ENCODE assay signal across 8 cellular contexts in the genomic region with DNA sequence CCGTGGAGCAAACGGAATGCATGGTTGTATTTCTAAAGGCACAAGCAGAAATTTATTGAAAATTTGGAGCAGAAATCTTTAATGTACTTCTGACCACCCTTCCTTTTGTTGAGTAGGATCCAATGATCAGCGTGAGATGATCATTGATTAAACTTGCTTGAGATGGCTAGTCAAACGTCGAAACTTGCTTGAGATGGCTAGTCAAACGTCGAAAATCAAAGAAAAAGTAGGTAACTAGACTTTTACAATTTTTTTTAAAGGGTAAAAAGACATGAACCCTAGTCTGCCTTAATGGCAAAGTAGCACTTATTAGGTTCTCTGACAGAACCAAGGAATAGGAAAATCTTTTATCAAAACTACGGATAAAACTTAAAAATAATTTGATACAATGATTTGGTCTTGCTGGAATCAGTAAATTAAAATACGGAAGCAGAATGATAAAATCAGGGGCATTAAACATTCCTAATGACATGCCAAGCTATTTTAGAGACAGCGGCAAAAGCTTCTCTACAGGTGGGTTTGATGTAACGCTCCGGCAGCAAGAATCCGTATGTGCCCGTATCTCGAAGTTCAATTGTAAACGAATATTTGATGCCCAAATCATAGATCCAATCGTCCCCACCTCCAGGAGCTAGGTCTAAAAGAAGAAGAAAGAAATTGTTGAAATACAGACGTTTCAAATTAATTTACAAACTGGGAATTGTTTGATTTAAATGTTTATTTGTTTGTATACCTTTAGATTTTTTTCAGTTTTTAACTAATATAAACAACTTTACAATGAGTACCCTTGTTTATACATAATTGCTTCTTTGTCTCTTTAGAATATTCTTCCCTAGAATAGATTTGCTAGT. TPM values are rescaled to one million over a fixed set of nuclear protein-coding genes. Genes with fewer than 3 reads are reported as not detected.
DNase-seq lines count a peak whose midpoint lies in the region; ATAC-seq and TF ChIP-seq lines count a peak whose summit lies in the region.

No MANE protein-coding gene starts in this region.

- DNase-seq in GM23338 (ENCODE audit: low spot score) (peak; percentile 11), glutamatergic neuron (no peak), GOT3 (lab: John Stamatoyannopoulos, UW) (no peak)

- ATAC-seq in GM23338 (no peak), HG03460 (IDR thresholded peaks at IDR 0.05; ENCODE audit: unreplicated experiment) (no peak), GM19351 (IDR thresholded peaks at IDR 0.05; ENCODE audit: unreplicated experiment) (no peak), HG03095 (IDR thresholded peaks at IDR 0.05; ENCODE audit: unreplicated experiment) (no peak)

- peak overlapping the region; percentile 88 for H2AFZ ChIP-seq in GM23338

- TF ChIP-seq CTCF in GM23338 (conservative IDR thresholded peaks at IDR 0.05; ENCODE audit: low read depth in 2 of 2) (no peak), WI38 (IDR thresholded peaks at IDR 0.05; ENCODE audit: low read depth, low read length) (no peak), glutamatergic neuron (IDR thresholded peaks at IDR 0.05; ENCODE audit: partially characterized antibody, unreplicated experiment) (no peak)

- peak overlapping the region; percentile 81 for H3K4me3 ChIP-seq in GM23338
- peak overlapping the region; percentile 97 for H3K4me3 ChIP-seq in WI38 (ENCODE audit: low read depth, low read length)
- H3K4me3 ChIP-seq in skeletal muscle tissue (ENCODE audit: low read length in 3 of 3), result peak overlapping the region; percentile 73 to 98 (median 91)

- H3K36me3 Mint-ChIP-seq in GM23338 (ENCODE audit: low read depth) (peaks cover 2% of the 10 kb centered on the region; the same call in 1 of the 3 replicates), glutamatergic neuron (ENCODE audit: unreplicated experiment) (no peaks in the 10 kb centered on the region)

- H3K4me2 ChIP-seq in GM23338, result peak overlapping the region; percentile 77

- peak overlapping the region; percentile 87 for H3K4me3 Mint-ChIP-seq in GM23338
- H3K4me3 Mint-ChIP-seq in glutamatergic neuron (ENCODE audit: unreplicated experiment), result peak overlapping the region; percentile 97

- H3K27me3 Mint-ChIP-seq in GM23338 (ENCODE audit: insufficient read depth, low read depth, poor library complexity), result no peaks in the 10 kb centered on the region
- peaks cover 2% of the 10 kb centered on the region for H3K27me3 Mint-ChIP-seq in glutamatergic neuron (ENCODE audit: unreplicated experiment)

- no peaks in the 10 kb centered on the region for H3K9me3 ChIP-seq in skeletal muscle tissue (ENCODE audit: control insufficient read depth in 3 of 3, low read length in 3 of 3)

- H4K20me1 ChIP-seq in GM23338 (replicated peaks; ENCODE audit: insufficient read depth), result peaks cover 19% of the 10 kb centered on the region

- H3F3A ChIP-seq in GM23338 (replicated peaks; ENCODE audit: low read depth), result no peaks in the 10 kb centered on the region

- H3K27me3 ChIP-seq in GM23338 (ENCODE audit: insufficient read depth), result no peaks in the 10 kb centered on the region
- no peaks in the 10 kb centered on the region for H3K27me3 ChIP-seq in skeletal muscle tissue (ENCODE audit: control insufficient read depth in 3 of 3, insufficient read depth in 3 of 3, low read length in 3 of 3)

- H3K4me1 Mint-ChIP-seq in GM23338 (peaks cover 7% of the 10 kb centered on the region; the same call in 1 of the 3 replicates), glutamatergic neuron (ENCODE audit: low read depth, unreplicated experiment) (peaks cover 6% of the 10 kb centered on the region)

- peaks cover 40% of the 10 kb centered on the region for H3K79me2 ChIP-seq in GM23338 (replicated peaks; ENCODE audit: insufficient read depth)

- peaks cover 10% of the 10 kb centered on the region for H3K4me1 ChIP-seq in GM23338 (ENCODE audit: insufficient read depth)
- H3K4me1 ChIP-seq in skeletal muscle tissue (ENCODE audit: control insufficient read depth in 3 of 3, insufficient read depth in 3 of 3, low read length in 3 of 3), result peaks cover 8 to 19% (median 10%) of the 10 kb centered on the region in 3 donors

- peak overlapping the region; percentile 80 to 94 (median 90) for H3K9ac ChIP-seq in skeletal muscle tissue (ENCODE audit: low read depth in 1 of 3, low read length in 3 of 3)

- H3K27ac Mint-ChIP-seq in GM23338 (peak overlapping the region; percentile 96), glutamatergic neuron (ENCODE audit: unreplicated experiment) (peak overlapping the region; percentile 98)

- H3K27ac ChIP-seq in GM23338 (ENCODE audit: low read depth) (0 out of 2 replicates have a peak overlapping the region, but pooled peaks have one; percentile 18), skeletal muscle tissue (ENCODE audit: low read depth, low read length) (peak overlapping the region; percentile 92)

- H3K36me3 ChIP-seq in GM23338 (ENCODE audit: insufficient read depth), result no peaks in the 10 kb centered on the region
- no peaks in the 10 kb centered on the region for H3K36me3 ChIP-seq in skeletal muscle tissue (ENCODE audit: control insufficient read depth in 3 of 3, insufficient read depth in 3 of 3, low read length in 3 of 3)

- H3K9me2 ChIP-seq in GM23338 (ENCODE audit: insufficient read depth), result no peaks in the 10 kb centered on the region

- H3K9me3 Mint-ChIP-seq in GM23338, result no peaks in the 10 kb centered on the region
- no peaks in the 10 kb centered on the region for H3K9me3 Mint-ChIP-seq in glutamatergic neuron (ENCODE audit: unreplicated experiment)

TF ChIP-seq in GM23338, 12 proteins besides CTCF, POLR2A, EP300 and RAD21 (continues in another document):
- TF ChIP-seq, protein P1, sequence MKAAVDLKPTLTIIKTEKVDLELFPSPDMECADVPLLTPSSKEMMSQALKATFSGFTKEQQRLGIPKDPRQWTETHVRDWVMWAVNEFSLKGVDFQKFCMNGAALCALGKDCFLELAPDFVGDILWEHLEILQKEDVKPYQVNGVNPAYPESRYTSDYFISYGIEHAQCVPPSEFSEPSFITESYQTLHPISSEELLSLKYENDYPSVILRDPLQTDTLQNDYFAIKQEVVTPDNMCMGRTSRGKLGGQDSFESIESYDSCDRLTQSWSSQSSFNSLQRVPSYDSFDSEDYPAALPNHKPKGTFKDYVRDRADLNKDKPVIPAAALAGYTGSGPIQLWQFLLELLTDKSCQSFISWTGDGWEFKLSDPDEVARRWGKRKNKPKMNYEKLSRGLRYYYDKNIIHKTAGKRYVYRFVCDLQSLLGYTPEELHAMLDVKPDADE (IDR thresholded peaks at IDR 0.05), result no peak
- TF ChIP-seq POLR2AphosphoS5 (IDR thresholded peaks at IDR 0.05; ENCODE audit: low read depth) (no peak), NANOG (IDR thresholded peaks at IDR 0.05; ENCODE audit: borderline replicate concordance) (no peak), ZNF331 (CRISPR knock-in tag; IDR thresholded peaks at IDR 0.05; ENCODE audit: low read depth) (no peak), JUNB (IDR thresholded peaks at IDR 0.05; ENCODE audit: unreplicated experiment) (no peak), STAT1 (IDR thresholded peaks at IDR 0.05; ENCODE audit: unreplicated experiment) (no peak)
- TF ChIP-seq, protein P2, sequence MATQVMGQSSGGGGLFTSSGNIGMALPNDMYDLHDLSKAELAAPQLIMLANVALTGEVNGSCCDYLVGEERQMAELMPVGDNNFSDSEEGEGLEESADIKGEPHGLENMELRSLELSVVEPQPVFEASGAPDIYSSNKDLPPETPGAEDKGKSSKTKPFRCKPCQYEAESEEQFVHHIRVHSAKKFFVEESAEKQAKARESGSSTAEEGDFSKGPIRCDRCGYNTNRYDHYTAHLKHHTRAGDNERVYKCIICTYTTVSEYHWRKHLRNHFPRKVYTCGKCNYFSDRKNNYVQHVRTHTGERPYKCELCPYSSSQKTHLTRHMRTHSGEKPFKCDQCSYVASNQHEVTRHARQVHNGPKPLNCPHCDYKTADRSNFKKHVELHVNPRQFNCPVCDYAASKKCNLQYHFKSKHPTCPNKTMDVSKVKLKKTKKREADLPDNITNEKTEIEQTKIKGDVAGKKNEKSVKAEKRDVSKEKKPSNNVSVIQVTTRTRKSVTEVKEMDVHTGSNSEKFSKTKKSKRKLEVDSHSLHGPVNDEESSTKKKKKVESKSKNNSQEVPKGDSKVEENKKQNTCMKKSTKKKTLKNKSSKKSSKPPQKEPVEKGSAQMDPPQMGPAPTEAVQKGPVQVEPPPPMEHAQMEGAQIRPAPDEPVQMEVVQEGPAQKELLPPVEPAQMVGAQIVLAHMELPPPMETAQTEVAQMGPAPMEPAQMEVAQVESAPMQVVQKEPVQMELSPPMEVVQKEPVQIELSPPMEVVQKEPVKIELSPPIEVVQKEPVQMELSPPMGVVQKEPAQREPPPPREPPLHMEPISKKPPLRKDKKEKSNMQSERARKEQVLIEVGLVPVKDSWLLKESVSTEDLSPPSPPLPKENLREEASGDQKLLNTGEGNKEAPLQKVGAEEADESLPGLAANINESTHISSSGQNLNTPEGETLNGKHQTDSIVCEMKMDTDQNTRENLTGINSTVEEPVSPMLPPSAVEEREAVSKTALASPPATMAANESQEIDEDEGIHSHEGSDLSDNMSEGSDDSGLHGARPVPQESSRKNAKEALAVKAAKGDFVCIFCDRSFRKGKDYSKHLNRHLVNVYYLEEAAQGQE (IDR thresholded peaks at IDR 0.05; ENCODE audit: unreplicated experiment), result no peak

RNA-seq across cellular contexts. Expression of a gene that starts 0.8 kb away (rescaled TPM):
- total RNA-seq in GM23338 (2014; rRNA removed; shearing (Covaris generic)), result 25.6 and 39.6 TPM in 2 replicates
- polyA plus RNA-seq in GM23338 (2016; fragmentation: Nextera tagmentation; extraction: Ambion mirVana), result 110 and 125 TPM in 2 replicates
- total RNA-seq in glutamatergic neuron (ENCODE audit: unreplicated experiment), result 72.3 TPM
- total RNA-seq in skeletal muscle tissue, result 28.2 TPM

RNA-seq across cellular contexts. Expression of a gene that starts 51.4 kb away (rescaled TPM):
- not detected in 2 replicates for total RNA-seq in GM23338 (2014; rRNA removed; shearing (Covaris generic))
- 0.47 and 0.73 TPM in 2 replicates for polyA plus RNA-seq in GM23338 (2016; fragmentation: Nextera tagmentation; extraction: Ambion mirVana)
- total RNA-seq in glutamatergic neuron (ENCODE audit: unreplicated experiment), result not detected
- total RNA-seq in skeletal muscle tissue, result not detected
